In genomic region chr6:43878823-43879495, GRCh38 we compare ENCODE assay signal across 12 cellular contexts.
A peak's percentile ranks its signal among the peaks of the same experiment; 100 is the strongest.
DNase-seq lines count a peak whose midpoint lies in the region; ATAC-seq and TF ChIP-seq lines count a peak whose summit lies in the region.
"Had no signal": no experiment of that assay in that cellular context is flagged by ENCODE, and none has a peak within 500 bp of the region (broad histone marks: within the 10 kb centered on the region; RNA-seq: fewer than 3 reads in every experiment).

No MANE protein-coding gene starts in this region.

- peaks cover 11% of the 10 kb centered on the region for H3K27me3 ChIP-seq in foreskin keratinocyte

- ATAC-seq in foreskin keratinocyte (peak; percentile 8), GM21526 (IDR thresholded peaks at IDR 0.05; ENCODE audit: low FRiP score, unreplicated experiment) (no peak)
- no peak for ATAC-seq in activated T-cell treated with anti-CD3 and anti-CD28 coated beads, Interleukin-2, amount 50 U/mL, for 4 hours
- ATAC-seq: activated CD8-positive, alpha-beta T cell treated with anti-CD3 and anti-CD28 coated beads for 36 hours had no signal

- no peak overlapping the region for H3K27ac ChIP-seq in foreskin keratinocyte

- H3K4me1 ChIP-seq in foreskin keratinocyte, result no peaks in the 10 kb centered on the region

- H3K9me3 Mint-ChIP-seq in activated T-cell treated with anti-CD3 and anti-CD28 coated beads, Interleukin-2, amount 50 U/mL, for 4 hours, result no peaks in the 10 kb centered on the region
- H3K9me3 Mint-ChIP-seq: activated CD8-positive, alpha-beta T cell treated with anti-CD3 and anti-CD28 coated beads for 36 hours; activated naive CD4-positive, alpha-beta T cell treated with anti-CD3 and anti-CD28 coated beads, Interleukin-2, amount 50 U/mL, for 24 hours had no signal

- H3K36me3 Mint-ChIP-seq in activated T-cell treated with anti-CD3 and anti-CD28 coated beads, Interleukin-2, amount 50 U/mL, for 4 hours (ENCODE audit: insufficient read depth), result no peaks in the 10 kb centered on the region
- H3K36me3 Mint-ChIP-seq: activated naive CD4-positive, alpha-beta T cell treated with anti-CD3 and anti-CD28 coated beads, Interleukin-2, amount 50 U/mL, for 24 hours had no signal

- H3K4me3 Mint-ChIP-seq in activated T-cell treated with anti-CD3 and anti-CD28 coated beads, Interleukin-2, amount 50 U/mL, for 4 hours, result no peak overlapping the region
- H3K4me3 Mint-ChIP-seq: activated CD8-positive, alpha-beta T cell treated with anti-CD3 and anti-CD28 coated beads for 36 hours; activated naive CD4-positive, alpha-beta T cell treated with anti-CD3 and anti-CD28 coated beads, Interleukin-2, amount 50 U/mL, for 24 hours had no signal

- TF ChIP-seq CTCF in foreskin keratinocyte (conservative IDR thresholded peaks at IDR 0.05), result no peak

- H3K4me1 Mint-ChIP-seq in activated T-cell treated with anti-CD3 and anti-CD28 coated beads, Interleukin-2, amount 50 U/mL, for 4 hours (ENCODE audit: low read depth), result no peaks in the 10 kb centered on the region
- H3K4me1 Mint-ChIP-seq: activated naive CD4-positive, alpha-beta T cell treated with anti-CD3 and anti-CD28 coated beads, Interleukin-2, amount 50 U/mL, for 24 hours had no signal

- no peaks in the 10 kb centered on the region for H3K27me3 Mint-ChIP-seq in activated T-cell treated with anti-CD3 and anti-CD28 coated beads, Interleukin-2, amount 50 U/mL, for 4 hours (ENCODE audit: low read depth)
- H3K27me3 Mint-ChIP-seq: activated CD8-positive, alpha-beta T cell treated with anti-CD3 and anti-CD28 coated beads for 36 hours; activated naive CD4-positive, alpha-beta T cell treated with anti-CD3 and anti-CD28 coated beads, Interleukin-2, amount 50 U/mL, for 24 hours had no signal

- DNase-seq in GM03348 (ENCODE audit: low spot score) (peak; percentile 41), NCI-H69 (lab: John Stamatoyannopoulos, UW) (peak; percentile 56), foreskin keratinocyte (no peak), occipital lobe (lab: John Stamatoyannopoulos, UW) (peak; percentile 45), SIG-M5 treated with dmso at 0.1 percent for 504 hours (lab: John Stamatoyannopoulos, UW; ENCODE audit: unreplicated experiment) (no peak)
- DNase-seq in activated CD4-positive, alpha-beta T cell treated with anti-CD3 and anti-CD28 coated beads, Interleukin-2, amount 50 U/mL, for 48 hours, result no peak
- no peak for DNase-seq in activated T-cell treated with anti-CD3 and anti-CD28 coated beads, Interleukin-2, amount 50 U/mL, for 4 hours
- DNase-seq: activated CD8-positive, alpha-beta T cell treated with anti-CD3 and anti-CD28 coated beads for 36 hours; Caco-2; T-helper 2 cell had no signal

Comparison
In these comparisons a context has a peak if more than half of its experiments do, and no peak if none do; other contexts are left out.
1. DNase-seq: peak in GM03348 (single experiment), NCI-H69 (single experiment) and occipital lobe (single experiment); none in foreskin keratinocyte (0 of 2), activated CD4-positive, alpha-beta T cell treated with anti-CD3 and anti-CD28 coated beads, Interleukin-2, amount 50 U/mL, for 48 hours (0 of 2), SIG-M5 treated with dmso at 0.1 percent for 504 hours (single experiment) and activated T-cell treated with anti-CD3 and anti-CD28 coated beads, Interleukin-2, amount 50 U/mL, for 4 hours (single experiment).